In genomic region chr3:40691598-40691905, GRCh38 we compare ENCODE assay signal across 17 cellular contexts.
DNase-seq lines count a peak whose midpoint lies in the region; ATAC-seq, FAIRE-seq and TF ChIP-seq lines count a peak whose summit lies in the region.
"Had no signal": no experiment of that assay in that cellular context is flagged by ENCODE, and none has a peak within 500 bp of the region (broad histone marks: within the 10 kb centered on the region; RNA-seq: fewer than 3 reads in every experiment).

No MANE protein-coding gene starts in this region.

- H3K4me3 Mint-ChIP-seq in neural crest cell, result no peak overlapping the region
- H3K4me3 Mint-ChIP-seq: immature natural killer cell, natural killer cell had no signal

- DNase-seq in HepG2 (ENCODE audit: low spot score), result peak; percentile 41
- no peak for DNase-seq in right lobe of liver
- DNase-seq in Right ventricle myocardium superior, result no peak
- no peak for DNase-seq in neural crest cell (ENCODE audit: low read depth, low spot score)
- no peak for DNase-seq in cerebellar cortex (ENCODE audit: low spot score)
- no peak for DNase-seq in NAMALWA (ENCODE audit: low spot score)
- no peak for DNase-seq in middle frontal gyrus (ENCODE audit: extremely low spot score, low spot score)
- no peak for DNase-seq in stimulated activated CD4-positive, alpha-beta T cell treated with anti-CD3 and anti-CD28 coated beads, Interleukin-1b, Interleukin-23, amount 100 ng/mL, for 48 hours
- DNase-seq: ACHN, immature natural killer cell, MM.1S, natural killer cell, T-helper 1 cell had no signal

- H3K36me3 ChIP-seq in HepG2 (replicated peaks in 1 of 2; ENCODE audit: control insufficient read depth in 1 of 2, insufficient read depth in 2 of 2, low read length in 2 of 2) (no peaks in the 10 kb centered on the region), right lobe of liver (no peaks in the 10 kb centered on the region)
- H3K36me3 ChIP-seq: adrenal gland, sigmoid colon had no signal

- no peaks in the 10 kb centered on the region for H3K79me2 ChIP-seq in HepG2 (ENCODE audit: insufficient read depth, low read length)

- H3K9me3 ChIP-seq in HepG2 (ENCODE audit: low read length) (no peaks in the 10 kb centered on the region), right lobe of liver (no peaks in the 10 kb centered on the region)
- H3K9me3 ChIP-seq: adrenal gland, sigmoid colon had no signal

- no peaks in the 10 kb centered on the region for H3K27me3 Mint-ChIP-seq in neural crest cell (ENCODE audit: low read depth)

- in situ Hi-C loops in HepG2 (cut with HindIII; ENCODE audit: extremely low pct_ligation_motif_present, low pct_unique_long_range_greater_than_20kb), result no loop called here

- H3K9ac ChIP-seq in HepG2 (ENCODE audit: insufficient read depth, low read depth, low read length), result no peak overlapping the region

- no peak overlapping the region for H2AFZ ChIP-seq in HepG2 (ENCODE audit: low read length)

- peak overlapping the region; percentile 64 for H3K4me2 ChIP-seq in HepG2 (ENCODE audit: low read depth, low read length)

- TF ChIP-seq CTCF in HepG2 (CRISPR knock-in tag; IDR thresholded peaks at IDR 0.05), result no peak
- TF ChIP-seq CTCF in right lobe of liver (IDR thresholded peaks at IDR 0.05), result no peak
- no peak for TF ChIP-seq CTCF in neural crest cell (conservative IDR thresholded peaks at IDR 0.05)

- no TSS peak for BruUV-seq in HepG2 (replicated peaks; lab: Mats Ljungman, UMichigan)

- TF ChIP-seq POLR2A in HepG2 (IDR thresholded peaks at IDR 0.05; ENCODE audit: insufficient read depth in 1 of 2, low read depth in 2 of 2, low read length in 2 of 2) (no peak), right lobe of liver (IDR thresholded peaks at IDR 0.05) (no peak)

- no peaks in the 10 kb centered on the region for H3K36me3 Mint-ChIP-seq in neural crest cell (ENCODE audit: low read depth)
- H3K36me3 Mint-ChIP-seq: immature natural killer cell, natural killer cell had no signal

- 0% methylated on average over 1 of the region's 1 CpG for WGBS in HepG2 (ENCODE audit: low lambda C conversion rate)
- 50% methylated on average over 1 of the region's 1 CpG for WGBS in right lobe of liver (ENCODE audit: insufficient coverage, low coverage, low lambda C conversion rate, missing lambda C conversion rate)

- peak overlapping the region; percentile 52 for H3K27ac Mint-ChIP-seq in neural crest cell (ENCODE audit: unreplicated experiment)
- H3K27ac Mint-ChIP-seq: immature natural killer cell, natural killer cell had no signal

- POLR2A ChIA-PET in HepG2 (lab: Yijun Ruan, JAX), result no interaction called here

- FAIRE-seq in HepG2 (lab: Jason Lieb, UNC), result no peak

- H3K27ac ChIP-seq in HepG2 (ENCODE audit: extremely low read length, insufficient read depth, low read length) (no peak overlapping the region), right lobe of liver (peak overlapping the region in 1 of 3 donors; percentile 29)
- H3K27ac ChIP-seq: foreskin keratinocyte had no signal

- H4K20me1 ChIP-seq in HepG2 (ENCODE audit: insufficient read depth, low read length), result no peaks in the 10 kb centered on the region

- no peak for TF ChIP-seq RAD21 in HepG2 (CRISPR knock-in tag; IDR thresholded peaks at IDR 0.05)

- H3K4me1 ChIP-seq in HepG2 (ENCODE audit: insufficient read depth, low read length) (peaks cover 16% of the 10 kb centered on the region), right lobe of liver (peaks cover 0 to 25% (median 3%) of the 10 kb centered on the region in 4 donors)
- H3K4me1 ChIP-seq: foreskin keratinocyte had no signal

- peak; percentile 56 for ATAC-seq in HepG2
- ATAC-seq in right lobe of liver, result no peak
- ATAC-seq in Right ventricle myocardium superior (ENCODE audit: poor library complexity), result peak; percentile 48
- ATAC-seq: foreskin keratinocyte, natural killer cell had no signal

- H3K4me3 ChIP-seq in HepG2 (replicated peaks in 1 of 3; ENCODE audit: insufficient read depth in 1 of 3, low read depth in 2 of 3, low read length in 3 of 3) (peak overlapping the region in 1 of 3 experiments; percentile 21; a peak in 1 of 6 replicates), right lobe of liver (no peak overlapping the region)
- H3K4me3 ChIP-seq: adrenal gland, dorsolateral prefrontal cortex, sigmoid colon had no signal

- TF ChIP-seq EP300 in HepG2 (IDR thresholded peaks at IDR 0.05; ENCODE audit: low read depth in 2 of 2, low read length in 2 of 2) (no peak), HepG2 (CRISPR knock-in tag; IDR thresholded peaks at IDR 0.05; ENCODE audit: borderline replicate concordance) (no peak)

- CTCF ChIA-PET in HepG2 (lab: Yijun Ruan, JAX; ENCODE audit: low intra/inter-chr PET ratio, low total read pairs), result no interaction called here

- H3K27me3 ChIP-seq in HepG2 (ENCODE audit: control insufficient read depth in 1 of 2, insufficient read depth in 2 of 2, low read length in 2 of 2) (peaks cover 0 to 15% of the 10 kb centered on the region in 2 experiments; a peak in 1 of 5 replicates), right lobe of liver (no peaks in the 10 kb centered on the region)
- H3K27me3 ChIP-seq: adrenal gland, dorsolateral prefrontal cortex, sigmoid colon had no signal

- H3K9me3 Mint-ChIP-seq in neural crest cell, result no peaks in the 10 kb centered on the region
- H3K9me3 Mint-ChIP-seq: immature natural killer cell, natural killer cell had no signal

- intact Hi-C loops in HepG2 (cut with micrococcal nuclease; ENCODE audit: unreplicated experiment), result no loop called here
- intact Hi-C loops in right lobe of liver (cut with DNase I), result no loop called here
- intact Hi-C loops in Right ventricle myocardium superior (cut with DNase I), result no loop called here

- H3K4me1 Mint-ChIP-seq in neural crest cell, result peaks cover 21% of the 10 kb centered on the region
- H3K4me1 Mint-ChIP-seq: immature natural killer cell, natural killer cell had no signal

TF ChIP-seq in HepG2, 621 proteins besides CTCF, POLR2A, EP300 and RAD21:
- TF ChIP-seq FLYWCH1 (CRISPR knock-in tag; IDR thresholded peaks at IDR 0.05) (no peak), ARID5B (CRISPR knock-in tag; IDR thresholded peaks at IDR 0.05) (no peak), ETV5 (CRISPR knock-in tag; IDR thresholded peaks at IDR 0.05; ENCODE audit: borderline replicate concordance) (peak; percentile 18; the same call in 1 of the 2 replicates), GABPB1 (CRISPR knock-in tag; IDR thresholded peaks at IDR 0.05) (peak; percentile 18; the same call in 1 of the 2 replicates), ZNF143 (CRISPR knock-in tag; IDR thresholded peaks at IDR 0.05) (peak; percentile 72), ELF1 (CRISPR knock-in tag; IDR thresholded peaks at IDR 0.05) (0 out of 2 replicates have a peak, but pooled peaks have one; percentile 24), TBX2 (CRISPR knock-in tag; IDR thresholded peaks at IDR 0.05; ENCODE audit: borderline replicate concordance) (0 out of 2 replicates have a peak, but pooled peaks have one; percentile 24), GABPA (IDR thresholded peaks at IDR 0.05; ENCODE audit: low read depth, low read length) (no peak), GABPA (CRISPR knock-in tag; IDR thresholded peaks at IDR 0.05; ENCODE audit: low read depth) (peak; percentile 33; the same call in 1 of the 2 replicates), ZNF362 (CRISPR knock-in tag; IDR thresholded peaks at IDR 0.05; ENCODE audit: borderline replicate concordance) (peak; percentile 71), SOX13 (IDR thresholded peaks at IDR 0.05) (no peak), SOX13 (CRISPR knock-in tag; conservative IDR thresholded peaks at IDR 0.05 in 1 of 2, IDR thresholded peaks at IDR 0.05 in 1 of 2) (peak in 1 of 2 experiments; percentile 46; a peak in 1 of 4 replicates), ZNF619 (CRISPR knock-in tag; IDR thresholded peaks at IDR 0.05) (no peak)
TF ChIP-seq in HepG2: peak in this region for 8.

Comparison
In these comparisons a context has a peak if more than half of its experiments do, and no peak if none do; other contexts are left out.
1. ATAC-seq: peak in HepG2 (single experiment) and Right ventricle myocardium superior (single experiment); none in right lobe of liver (0 of 4).